Comparison of ENCODE assay signal across 13 cellular contexts in the genomic region with DNA sequence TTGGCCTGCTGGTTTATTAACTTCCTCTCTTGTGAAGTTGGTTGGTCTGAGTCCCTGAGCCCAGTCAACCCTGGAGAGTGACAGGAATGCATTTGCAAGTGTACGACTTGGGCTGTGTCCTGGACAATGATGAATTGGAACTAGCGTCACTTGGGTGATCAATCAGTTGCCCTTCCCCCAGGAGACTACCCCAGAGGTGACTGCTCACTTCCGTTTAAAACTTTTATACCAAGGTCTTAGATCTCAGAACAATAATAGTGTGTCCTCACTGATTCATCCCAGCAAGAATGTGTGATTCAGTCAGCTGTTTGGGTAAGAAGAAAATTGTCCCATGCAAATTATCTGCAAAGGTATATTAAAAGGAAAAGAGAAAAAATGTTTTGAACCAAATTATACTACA.
A peak's percentile ranks its signal among the peaks of the same experiment; 100 is the strongest.
DNase-seq lines count a peak whose midpoint lies in the region; ATAC-seq, FAIRE-seq and TF ChIP-seq lines count a peak whose summit lies in the region.
"Had no signal": no experiment of that assay in that cellular context is flagged by ENCODE, and none has a peak within 500 bp of the region (broad histone marks: within the 10 kb centered on the region; RNA-seq: fewer than 3 reads in every experiment).

No MANE protein-coding gene starts in this region.

- TF ChIP-seq RAD21 in HepG2 (CRISPR knock-in tag; IDR thresholded peaks at IDR 0.05) = no peak

- in situ Hi-C loops in HepG2 (cut with HindIII; ENCODE audit: extremely low pct_ligation_motif_present, low pct_unique_long_range_greater_than_20kb) = no loop called here

- no peak for FAIRE-seq in HepG2 (lab: Jason Lieb, UNC)

- CTCF ChIA-PET in HepG2 (lab: Yijun Ruan, JAX; ENCODE audit: low intra/inter-chr PET ratio, low total read pairs) = no interaction called here

- H2AFZ ChIP-seq in HepG2 (ENCODE audit: low read length) = no peak overlapping the region

- POLR2A ChIA-PET in HepG2 (lab: Yijun Ruan, JAX) = no interaction called here

- H3K36me3 ChIP-seq in HepG2 (replicated peaks in 1 of 2; ENCODE audit: control insufficient read depth in 1 of 2, insufficient read depth in 2 of 2, low read length in 2 of 2) (no peaks in the 10 kb centered on the region), right lobe of liver (no peaks in the 10 kb centered on the region)
- H3K36me3 ChIP-seq: HAP-1, MG63 had no signal

- H3K4me3 ChIP-seq in HepG2 (replicated peaks in 1 of 3; ENCODE audit: insufficient read depth in 1 of 3, low read depth in 2 of 3, low read length in 3 of 3) (no peak overlapping the region), right lobe of liver (no peak overlapping the region)
- H3K4me3 ChIP-seq: HAP-1, MG63 had no signal

- intact Hi-C loops in HepG2 (cut with micrococcal nuclease; ENCODE audit: unreplicated experiment) (no loop called here), right lobe of liver (cut with DNase I) (no loop called here)

- TF ChIP-seq POLR2A in HepG2 (IDR thresholded peaks at IDR 0.05; ENCODE audit: insufficient read depth in 1 of 2, low read depth in 2 of 2, low read length in 2 of 2) (no peak), right lobe of liver (IDR thresholded peaks at IDR 0.05) (no peak)

- H3K79me2 ChIP-seq in HepG2 (ENCODE audit: insufficient read depth, low read length) = no peaks in the 10 kb centered on the region

- H3K9me3 ChIP-seq in HepG2 (ENCODE audit: low read length) (no peaks in the 10 kb centered on the region), right lobe of liver (no peaks in the 10 kb centered on the region)
- H3K9me3 ChIP-seq: HAP-1, MG63 had no signal

- H3K9ac ChIP-seq in HepG2 (ENCODE audit: insufficient read depth, low read depth, low read length) = no peak overlapping the region

- BruUV-seq in HepG2 (replicated peaks; lab: Mats Ljungman, UMichigan) = no TSS peak

- WGBS in HepG2 (ENCODE audit: low lambda C conversion rate) = 53% methylated on average over 3 of the region's 3 CpGs
- 80% methylated on average over 1 of the region's 3 CpGs for WGBS in right lobe of liver (ENCODE audit: insufficient coverage, low coverage, low lambda C conversion rate, missing lambda C conversion rate)

- TF ChIP-seq EP300 in HepG2 (IDR thresholded peaks at IDR 0.05; ENCODE audit: low read depth in 2 of 2, low read length in 2 of 2) (no peak), HepG2 (CRISPR knock-in tag; IDR thresholded peaks at IDR 0.05; ENCODE audit: borderline replicate concordance) (no peak)

- H3K4me1 ChIP-seq in HepG2 (ENCODE audit: insufficient read depth, low read length) (peaks cover 32% of the 10 kb centered on the region), right lobe of liver (no peaks in the 10 kb centered on the region), foreskin keratinocyte (peaks cover 21% of the 10 kb centered on the region)

- DNase-seq in HepG2 (ENCODE audit: low spot score) = peak; percentile 39
- DNase-seq in right lobe of liver = no peak
- DNase-seq in amniotic epithelial cell (ENCODE audit: low read depth) = peak; percentile 34
- peak; percentile 71 to 85 for DNase-seq in foreskin keratinocyte
- DNase-seq in activated CD4-positive, alpha-beta T cell treated with anti-CD3 and anti-CD28 coated beads, Interleukin-2, amount 50 U/mL, for 48 hours = no peak
- DNase-seq: activated effector memory CD4-positive, alpha-beta T cell treated with Interleukin-2 at 50 U/mL for 16 hours; Caco-2; MG63; NCI-H2107 had no signal

- H3K27ac ChIP-seq in HepG2 (ENCODE audit: extremely low read length, insufficient read depth, low read length) (no peak overlapping the region), right lobe of liver (no peak overlapping the region), foreskin keratinocyte (peak overlapping the region; percentile 61)

- ATAC-seq in HepG2 (no peak), right lobe of liver (no peak), foreskin keratinocyte (peak; percentile 66), HG02763 (IDR thresholded peaks at IDR 0.05; ENCODE audit: unreplicated experiment) (no peak), HG02759 (IDR thresholded peaks at IDR 0.05; ENCODE audit: unreplicated experiment) (no peak), GM21528 (IDR thresholded peaks at IDR 0.05; ENCODE audit: low FRiP score, unreplicated experiment) (no peak)

- no peaks in the 10 kb centered on the region for H4K20me1 ChIP-seq in HepG2 (ENCODE audit: insufficient read depth, low read length)

- no peak for TF ChIP-seq CTCF in HepG2 (CRISPR knock-in tag; IDR thresholded peaks at IDR 0.05)
- no peak for TF ChIP-seq CTCF in right lobe of liver (IDR thresholded peaks at IDR 0.05)
- TF ChIP-seq CTCF in foreskin keratinocyte (conservative IDR thresholded peaks at IDR 0.05) = no peak

- H3K4me2 ChIP-seq in HepG2 (ENCODE audit: low read depth, low read length) = no peak overlapping the region

- no peaks in the 10 kb centered on the region for H3K27me3 ChIP-seq in HepG2 (ENCODE audit: control insufficient read depth in 1 of 2, insufficient read depth in 2 of 2, low read length in 2 of 2)
- H3K27me3 ChIP-seq in right lobe of liver = no peaks in the 10 kb centered on the region
- no peaks in the 10 kb centered on the region for H3K27me3 ChIP-seq in foreskin keratinocyte
- H3K27me3 ChIP-seq: MG63 had no signal

TF ChIP-seq in HepG2, 621 proteins besides CTCF, POLR2A, EP300 and RAD21 (continues in another document):
- TF ChIP-seq, protein P1, sequence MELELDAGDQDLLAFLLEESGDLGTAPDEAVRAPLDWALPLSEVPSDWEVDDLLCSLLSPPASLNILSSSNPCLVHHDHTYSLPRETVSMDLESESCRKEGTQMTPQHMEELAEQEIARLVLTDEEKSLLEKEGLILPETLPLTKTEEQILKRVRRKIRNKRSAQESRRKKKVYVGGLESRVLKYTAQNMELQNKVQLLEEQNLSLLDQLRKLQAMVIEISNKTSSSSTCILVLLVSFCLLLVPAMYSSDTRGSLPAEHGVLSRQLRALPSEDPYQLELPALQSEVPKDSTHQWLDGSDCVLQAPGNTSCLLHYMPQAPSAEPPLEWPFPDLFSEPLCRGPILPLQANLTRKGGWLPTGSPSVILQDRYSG (CRISPR knock-in tag; IDR thresholded peaks at IDR 0.05) = no peak
- TF ChIP-seq KLF9 (CRISPR knock-in tag; IDR thresholded peaks at IDR 0.05; ENCODE audit: low read depth) (no peak), NCOA2 (CRISPR knock-in tag; IDR thresholded peaks at IDR 0.05) (no peak), YEATS4 (CRISPR knock-in tag; IDR thresholded peaks at IDR 0.05; ENCODE audit: borderline replicate concordance) (no peak), ZNF260 (CRISPR knock-in tag; IDR thresholded peaks at IDR 0.05; ENCODE audit: borderline replicate concordance, low read depth) (no peak), SRSF9 (IDR thresholded peaks at IDR 0.05; ENCODE audit: borderline replicate concordance, insufficient read depth, low read depth, low read length, poor library complexity, severe bottlenecking) (no peak), KDM4B (CRISPR knock-in tag; IDR thresholded peaks at IDR 0.05) (no peak), IKZF4 (CRISPR knock-in tag; IDR thresholded peaks at IDR 0.05; ENCODE audit: borderline replicate concordance, low read depth, not compliant biosample characterization) (no peak), ZNF660 (CRISPR knock-in tag; IDR thresholded peaks at IDR 0.05; ENCODE audit: borderline replicate concordance, low read depth) (no peak), ZNF775 (CRISPR knock-in tag; IDR thresholded peaks at IDR 0.05; ENCODE audit: borderline replicate concordance) (no peak), TAF1 (CRISPR knock-in tag; IDR thresholded peaks at IDR 0.05) (no peak), PLRG1 (conservative IDR thresholded peaks at IDR 0.05) (no peak), THYN1 (CRISPR knock-in tag; IDR thresholded peaks at IDR 0.05; ENCODE audit: borderline replicate concordance, low read depth) (no peak)
- TF ChIP-seq, protein P2, sequence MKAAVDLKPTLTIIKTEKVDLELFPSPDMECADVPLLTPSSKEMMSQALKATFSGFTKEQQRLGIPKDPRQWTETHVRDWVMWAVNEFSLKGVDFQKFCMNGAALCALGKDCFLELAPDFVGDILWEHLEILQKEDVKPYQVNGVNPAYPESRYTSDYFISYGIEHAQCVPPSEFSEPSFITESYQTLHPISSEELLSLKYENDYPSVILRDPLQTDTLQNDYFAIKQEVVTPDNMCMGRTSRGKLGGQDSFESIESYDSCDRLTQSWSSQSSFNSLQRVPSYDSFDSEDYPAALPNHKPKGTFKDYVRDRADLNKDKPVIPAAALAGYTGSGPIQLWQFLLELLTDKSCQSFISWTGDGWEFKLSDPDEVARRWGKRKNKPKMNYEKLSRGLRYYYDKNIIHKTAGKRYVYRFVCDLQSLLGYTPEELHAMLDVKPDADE (CRISPR knock-in tag; IDR thresholded peaks at IDR 0.05) = no peak
- TF ChIP-seq, protein P3, sequence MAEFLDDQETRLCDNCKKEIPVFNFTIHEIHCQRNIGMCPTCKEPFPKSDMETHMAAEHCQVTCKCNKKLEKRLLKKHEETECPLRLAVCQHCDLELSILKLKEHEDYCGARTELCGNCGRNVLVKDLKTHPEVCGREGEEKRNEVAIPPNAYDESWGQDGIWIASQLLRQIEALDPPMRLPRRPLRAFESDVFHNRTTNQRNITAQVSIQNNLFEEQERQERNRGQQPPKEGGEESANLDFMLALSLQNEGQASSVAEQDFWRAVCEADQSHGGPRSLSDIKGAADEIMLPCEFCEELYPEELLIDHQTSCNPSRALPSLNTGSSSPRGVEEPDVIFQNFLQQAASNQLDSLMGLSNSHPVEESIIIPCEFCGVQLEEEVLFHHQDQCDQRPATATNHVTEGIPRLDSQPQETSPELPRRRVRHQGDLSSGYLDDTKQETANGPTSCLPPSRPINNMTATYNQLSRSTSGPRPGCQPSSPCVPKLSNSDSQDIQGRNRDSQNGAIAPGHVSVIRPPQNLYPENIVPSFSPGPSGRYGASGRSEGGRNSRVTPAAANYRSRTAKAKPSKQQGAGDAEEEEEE (CRISPR knock-in tag; IDR thresholded peaks at IDR 0.05; ENCODE audit: borderline replicate concordance) = no peak

Comparison
In these comparisons a context has a peak if more than half of its experiments do, and no peak if none do; other contexts are left out.
1. DNase-seq: peak in HepG2 (single experiment), amniotic epithelial cell (single experiment) and foreskin keratinocyte (2 of 2); none in right lobe of liver (0 of 3) and activated CD4-positive, alpha-beta T cell treated with anti-CD3 and anti-CD28 coated beads, Interleukin-2, amount 50 U/mL, for 48 hours (0 of 2).